Comparison of ENCODE assay signal across 25 cellular contexts in the genomic region with DNA sequence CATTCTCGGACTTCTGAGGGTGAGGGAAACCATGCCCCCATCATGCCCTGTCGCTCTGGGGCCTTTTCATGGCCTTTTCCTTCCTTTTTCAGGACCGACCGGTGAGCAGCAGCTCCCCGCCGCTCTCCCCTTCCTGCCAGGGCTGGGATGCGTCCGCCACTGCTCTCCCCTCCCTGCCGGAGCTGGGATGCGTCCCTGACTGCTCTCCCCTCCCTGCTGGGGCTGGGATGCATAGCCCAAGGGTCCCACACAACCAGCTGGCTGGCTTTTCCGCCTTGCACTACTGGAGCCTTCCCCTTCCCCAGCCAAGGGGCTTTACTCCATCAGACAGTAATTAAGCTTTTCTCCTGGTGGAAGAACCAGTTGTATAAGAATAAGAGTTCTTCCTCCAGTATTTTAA.
A peak's percentile ranks its signal among the peaks of the same experiment; 100 is the strongest.
DNase-seq lines count a peak whose midpoint lies in the region; ATAC-seq, FAIRE-seq and TF ChIP-seq lines count a peak whose summit lies in the region.
"Had no signal": no experiment of that assay in that cellular context is flagged by ENCODE, and none has a peak within 500 bp of the region (broad histone marks: within the 10 kb centered on the region; RNA-seq: fewer than 3 reads in every experiment).

No MANE protein-coding gene starts in this region.

- peak overlapping the region in 2 of 3 experiments; percentile 12 to 22; a peak in 5 of 7 replicates for H3K27ac Mint-ChIP-seq in H9
- no peak overlapping the region for H3K27ac Mint-ChIP-seq in CD4-positive, alpha-beta T cell
- H3K27ac Mint-ChIP-seq: CD8-positive, alpha-beta T cell had no signal

- no peak overlapping the region for H4K91ac ChIP-seq in H9 (ENCODE audit: insufficient read length, low read depth, low read length)
- H4K91ac ChIP-seq in H1 (replicated peaks; ENCODE audit: insufficient read length, low read length), result no peak overlapping the region
- no peak overlapping the region for H4K91ac ChIP-seq in trophoblast cell (ENCODE audit: low read depth, low read length)

- peaks cover 29% of the 10 kb centered on the region in 2 experiments for H3K4me1 Mint-ChIP-seq in H9
- H3K4me1 Mint-ChIP-seq in CD4-positive, alpha-beta T cell (ENCODE audit: low read depth), result no peaks in the 10 kb centered on the region

- H3K4me1 ChIP-seq in H9 (ENCODE audit: insufficient read depth, low read length), result no peaks in the 10 kb centered on the region
- peaks cover 0 to 10% (median 1%) of the 10 kb centered on the region in 4 experiments; a peak in 4 of 7 replicates for H3K4me1 ChIP-seq in H1 (replicated peaks in 1 of 4; ENCODE audit: control insufficient read depth in 3 of 4, insufficient read depth in 4 of 4, low read length in 3 of 4)
- peaks cover 19% of the 10 kb centered on the region; the same call in 1 of the 2 replicates for H3K4me1 ChIP-seq in iPS-20b (ENCODE audit: insufficient read depth, low read length)
- peaks cover 8 to 11% of the 10 kb centered on the region in 2 experiments for H3K4me1 ChIP-seq in trophoblast cell (ENCODE audit: control insufficient read depth in 1 of 2, insufficient read depth in 2 of 2, low read length in 2 of 2)
- H3K4me1 ChIP-seq in suprapubic skin, result no peaks in the 10 kb centered on the region
- H3K4me1 ChIP-seq: A549, Peyer's patch had no signal

- H3K14ac ChIP-seq in H9 (ENCODE audit: insufficient read depth, low read length) (no peak overlapping the region), H1 (ENCODE audit: insufficient read length) (no peak overlapping the region), trophoblast cell (ENCODE audit: low read length) (peak overlapping the region; percentile 31)

- ATAC-seq in CD4-positive, alpha-beta T cell (ENCODE audit: poor library complexity), result no peak
- ATAC-seq: A549; CD8-positive, alpha-beta T cell; K562 had no signal

- H3K27ac ChIP-seq in H9 (ENCODE audit: insufficient read length, low read depth, low read length), result no peak overlapping the region
- H3K27ac ChIP-seq in H1 (ENCODE audit: low read depth, low read length), result no peak overlapping the region
- H3K27ac ChIP-seq in iPS-20b (ENCODE audit: low read length), result no peak overlapping the region
- H3K27ac ChIP-seq in trophoblast cell (ENCODE audit: low read depth, low read length), result no peak overlapping the region
- no peak overlapping the region for H3K27ac ChIP-seq in CD4-positive, alpha-beta T cell (ENCODE audit: low read depth, low read length)
- no peak overlapping the region for H3K27ac ChIP-seq in suprapubic skin
- H3K27ac ChIP-seq: A549, Peyer's patch had no signal

- no peak for TF ChIP-seq CTCF in H9 (conservative IDR thresholded peaks at IDR 0.05)
- TF ChIP-seq CTCF in H1 (IDR thresholded peaks at IDR 0.05; ENCODE audit: control extremely low read depth in 1 of 3, insufficient read depth in 1 of 3, low read depth in 1 of 3, low read length in 3 of 3), result no peak
- TF ChIP-seq CTCF in CD4-positive, alpha-beta T cell (IDR thresholded peaks at IDR 0.05), result no peak
- TF ChIP-seq CTCF in suprapubic skin (IDR thresholded peaks at IDR 0.05), result no peak

- peaks cover 24 to 27% of the 10 kb centered on the region in 2 experiments for H3K9me3 Mint-ChIP-seq in H9
- peaks cover 6% of the 10 kb centered on the region for H3K9me3 Mint-ChIP-seq in CD4-positive, alpha-beta T cell

- H2BK12ac ChIP-seq in H9 (ENCODE audit: insufficient read length, low read depth, low read length), result no peak overlapping the region
- H2BK12ac ChIP-seq in H1 (ENCODE audit: low read depth, low read length), result 0 out of 2 replicates have a peak overlapping the region, but pooled peaks have one; percentile 53
- H2BK12ac ChIP-seq in trophoblast cell (ENCODE audit: low read length), result peak overlapping the region; percentile 46

- TF ChIP-seq POLR2A in H1 (IDR thresholded peaks at IDR 0.05; ENCODE audit: control extremely low read depth in 1 of 2, low read depth in 2 of 2, low read length in 2 of 2), result no peak
- no peak for TF ChIP-seq POLR2A in suprapubic skin (IDR thresholded peaks at IDR 0.05)

- H3K36me3 Mint-ChIP-seq in H9 (ENCODE audit: insufficient read depth in 1 of 3, low read depth in 3 of 3), result peaks cover 11 to 32% (median 21%) of the 10 kb centered on the region in 3 experiments
- H3K36me3 Mint-ChIP-seq in CD4-positive, alpha-beta T cell (ENCODE audit: low read depth), result no peaks in the 10 kb centered on the region
- H3K36me3 Mint-ChIP-seq: CD8-positive, alpha-beta T cell had no signal

- H3T11ph ChIP-seq in H9 (ENCODE audit: low read length), result no peak overlapping the region

- H4K8ac ChIP-seq in H9 (replicated peaks; ENCODE audit: insufficient read length, low read depth, low read length) (no peak overlapping the region), H1 (ENCODE audit: extremely low read depth, insufficient read depth, low read length) (no peak overlapping the region), trophoblast cell (ENCODE audit: low read depth, low read length) (peak overlapping the region; percentile 7)

- no peak overlapping the region for H3K18ac ChIP-seq in H9 (ENCODE audit: insufficient read length, low read depth, low read length)
- H3K18ac ChIP-seq in H1 (ENCODE audit: extremely low read depth, low read length), result peak overlapping the region; percentile 48; the same call in 1 of the 2 replicates
- H3K18ac ChIP-seq in trophoblast cell (ENCODE audit: low read length), result peak overlapping the region; percentile 6

- no peak overlapping the region for H2BK20ac ChIP-seq in H9 (ENCODE audit: low read depth, low read length, poor library complexity, severe bottlenecking)
- H2BK20ac ChIP-seq in H1 (ENCODE audit: low read length), result no peak overlapping the region

- H3K4me2 ChIP-seq in H9 (ENCODE audit: insufficient read depth, insufficient read length, low read length) (no peak overlapping the region), H1 (ENCODE audit: insufficient read depth in 1 of 2, low read depth in 2 of 2, low read length in 2 of 2) (peak overlapping the region in 1 of 2 experiments; percentile 32; a peak in 2 of 4 replicates), trophoblast cell (ENCODE audit: low read length) (peak overlapping the region; percentile 17)
- H3K4me2 ChIP-seq: A549 had no signal

- H2BK15ac ChIP-seq in H9 (ENCODE audit: low read depth, low read length), result no peak overlapping the region
- peak overlapping the region; percentile 81; the same call in 1 of the 2 replicates for H2BK15ac ChIP-seq in H1 (ENCODE audit: low read length)

- peaks cover 15% of the 10 kb centered on the region for H3K9me3 ChIP-seq in H9 (ENCODE audit: control insufficient read depth, low read depth, low read length)
- peaks cover 10 to 12% of the 10 kb centered on the region in 2 experiments; a peak in 3 of 4 replicates for H3K9me3 ChIP-seq in H1 (ENCODE audit: insufficient read depth in 2 of 2, low read depth in 1 of 2, low read length in 1 of 2)
- H3K9me3 ChIP-seq in iPS-20b (ENCODE audit: insufficient read depth, low read depth, low read length), result peaks cover 14% of the 10 kb centered on the region
- no peaks in the 10 kb centered on the region for H3K9me3 ChIP-seq in trophoblast cell (ENCODE audit: insufficient read depth, low read depth, low read length)
- H3K9me3 ChIP-seq in CD4-positive, alpha-beta T cell (ENCODE audit: control insufficient read depth, low read length), result peaks cover 4% of the 10 kb centered on the region
- no peaks in the 10 kb centered on the region for H3K9me3 ChIP-seq in suprapubic skin
- H3K9me3 ChIP-seq: A549, Peyer's patch had no signal

- no peaks in the 10 kb centered on the region for H3K79me1 ChIP-seq in H9 (ENCODE audit: insufficient read depth, low read depth, low read length, poor library complexity, severe bottlenecking)
- no peaks in the 10 kb centered on the region for H3K79me1 ChIP-seq in H1 (ENCODE audit: low read depth, low read length)
- peaks cover 6% of the 10 kb centered on the region for H3K79me1 ChIP-seq in trophoblast cell (ENCODE audit: low read length)

- H3K23ac ChIP-seq in H9 (ENCODE audit: insufficient read length, low read depth, low read length) (no peak overlapping the region), H1 (ENCODE audit: insufficient read length) (no peak overlapping the region), trophoblast cell (ENCODE audit: low read length) (no peak overlapping the region)

- CTCF ChIA-PET in H1 (lab: Charles Lee; ENCODE audit: partially characterized antibody), result interaction anchor here (0.7 to 5.3 kb wide), 7 partner anchors 7 to 617 kb away, joined by 3 to 41 read pairs (median 4); no protein-coding TSS in a partner anchor
- CTCF ChIA-PET in CD4-positive, alpha-beta T cell (lab: Charles Lee), result no interaction called here

- no peak overlapping the region for H3K9ac ChIP-seq in H9 (ENCODE audit: extremely low read depth, insufficient read length, low read length)
- no peak overlapping the region for H3K9ac ChIP-seq in H1 (replicated peaks in 1 of 4; ENCODE audit: extremely low read depth in 1 of 4, low read depth in 3 of 4, low read length in 3 of 4)
- peak overlapping the region; percentile 20; the same call in 1 of the 2 replicates for H3K9ac ChIP-seq in iPS-20b (ENCODE audit: low read depth, low read length)
- no peak overlapping the region for H3K9ac ChIP-seq in trophoblast cell (ENCODE audit: low read length)

- intact Hi-C loops in CD4-positive, alpha-beta T cell (cut with DNase I, micrococcal nuclease), result no loop called here

- peak overlapping the region; percentile 48 for H4K12ac ChIP-seq in trophoblast cell (ENCODE audit: low read depth, low read length)

- FAIRE-seq in H1 (lab: Jason Lieb, UNC), result no peak
- FAIRE-seq: A549, GM12892, GM19239, K562 had no signal

- H3K23me2 ChIP-seq in H9 (ENCODE audit: insufficient read length, low read depth, low read length, poor library complexity, severe bottlenecking), result peaks cover 3% of the 10 kb centered on the region
- 0 out of 2 replicates have a peak, but pooled peaks cover 2% of the 10 kb centered on the region for H3K23me2 ChIP-seq in H1 (ENCODE audit: low read depth, low read length)

- no CpG with 5 or more reads among the region's 11 CpGs for WGBS in H9 (ENCODE audit: extremely low coverage, insufficient read length, low lambda C conversion rate)
- 69% methylated on average over 11 of the region's 11 CpGs; no CpG with 5 or more reads in 1 of the 2 experiments for WGBS in H1 (ENCODE audit: extremely low coverage in 1 of 2, insufficient coverage in 1 of 2, insufficient read length in 1 of 2, insufficient replicate concordance in 2 of 2, low coverage in 1 of 2, low lambda C conversion rate in 2 of 2, missing lambda C conversion rate in 1 of 2), 2 experiments
- no CpG with 5 or more reads among the region's 11 CpGs for WGBS in trophoblast cell (ENCODE audit: extremely low coverage, insufficient coverage, insufficient read length)
- 38% methylated on average over 11 of the region's 11 CpGs for WGBS in suprapubic skin

- no peak overlapping the region for H2BK5ac ChIP-seq in H9 (ENCODE audit: insufficient read length, low read length)
- peak overlapping the region; percentile 55; the same call in 1 of the 2 replicates for H2BK5ac ChIP-seq in H1 (ENCODE audit: low read depth, low read length)
- no peak overlapping the region for H2BK5ac ChIP-seq in trophoblast cell (ENCODE audit: low read depth, low read length, poor library complexity)

- H3K56ac ChIP-seq in H9 (ENCODE audit: insufficient read length, low read depth, low read length) (no peak overlapping the region), H1 (replicated peaks; ENCODE audit: insufficient read length, low read depth, low read length) (no peak overlapping the region)

- no peaks in the 10 kb centered on the region for H3K79me2 ChIP-seq in H9 (ENCODE audit: insufficient read depth, low read length)
- no peaks in the 10 kb centered on the region for H3K79me2 ChIP-seq in H1 (ENCODE audit: control insufficient read depth in 1 of 2, insufficient read depth in 2 of 2, low read length in 2 of 2)
- H3K79me2 ChIP-seq in trophoblast cell (ENCODE audit: control insufficient read depth, insufficient read depth, low read length, poor library complexity), result no peaks in the 10 kb centered on the region

- H3K36me3 ChIP-seq in H1 (ENCODE audit: control insufficient read depth in 2 of 4, insufficient read depth in 4 of 4, low read length in 3 of 4) (no peaks in the 10 kb centered on the region; a peak in 1 of 8 replicates), iPS-20b (ENCODE audit: insufficient read depth, low read depth, low read length) (no peaks in the 10 kb centered on the region), trophoblast cell (ENCODE audit: control insufficient read depth in 1 of 2, insufficient read depth in 2 of 2, low read length in 2 of 2) (no peaks in the 10 kb centered on the region), suprapubic skin (no peaks in the 10 kb centered on the region)
- H3K36me3 ChIP-seq: Peyer's patch had no signal

- DNase-seq in H9 (peak; percentile 69), H1 (ENCODE audit: low read depth in 1 of 2, low spot score in 2 of 2) (no peak), trophoblast cell (no peak), mucosa of gallbladder (ENCODE audit: low spot score) (no peak), NCI-H1048 (lab: John Stamatoyannopoulos, UW) (no peak), suprapubic skin (ENCODE audit: low spot score in 2 of 2) (no peak)
- DNase-seq in CD4-positive, alpha-beta T cell, result no peak
- DNase-seq: C1 segment of cervical spinal cord; Caco-2; CD8-positive, alpha-beta T cell; EL; HCEC 1CT; Kasumi-1; NCI-H1105 treated with DMSO at 0.1 percent for 48 hours; NCI-H1694; NCI-H2081; NCI-H226; NCI-H510A; Peyer's patch; SHP77 treated with DMSO at 0.1 percent for 48 hours had no signal

- H3K4me3 Mint-ChIP-seq in H9, result no peak overlapping the region; a peak in 1 of 5 replicates
- no peak overlapping the region for H3K4me3 Mint-ChIP-seq in CD4-positive, alpha-beta T cell
- H3K4me3 Mint-ChIP-seq: CD8-positive, alpha-beta T cell had no signal

- no peak overlapping the region for H3K4ac ChIP-seq in H9 (ENCODE audit: low read depth, low read length)
- no peak overlapping the region for H3K4ac ChIP-seq in H1 (replicated peaks; ENCODE audit: insufficient read length, low read depth, low read length)
- H3K4ac ChIP-seq in trophoblast cell (ENCODE audit: low read depth, low read length), result no peak overlapping the region

- H4K20me1 ChIP-seq in H9 (ENCODE audit: control insufficient read depth, insufficient read depth, insufficient read length) (no peaks in the 10 kb centered on the region), H1 (replicated peaks in 1 of 2; ENCODE audit: control insufficient read depth in 1 of 2, insufficient read depth in 2 of 2, low read length in 2 of 2) (no peaks in the 10 kb centered on the region)

- H3K27me3 ChIP-seq in H9 (ENCODE audit: insufficient read depth, low read length), result no peaks in the 10 kb centered on the region
- H3K27me3 ChIP-seq in H1 (replicated peaks in 1 of 4; ENCODE audit: control insufficient read depth in 3 of 4, extremely low read depth in 1 of 4, insufficient read depth in 3 of 4, low read length in 3 of 4), result peaks cover 0 to 4% (median 2%) of the 10 kb centered on the region in 4 experiments; a peak in 3 of 7 replicates
- H3K27me3 ChIP-seq in iPS-20b (ENCODE audit: insufficient read depth, low read length), result peaks cover 5% of the 10 kb centered on the region
- no peaks in the 10 kb centered on the region for H3K27me3 ChIP-seq in trophoblast cell (ENCODE audit: insufficient read depth, low read length)
- H3K27me3 ChIP-seq in CD4-positive, alpha-beta T cell (ENCODE audit: control insufficient read depth, insufficient read depth, low read length), result no peaks in the 10 kb centered on the region
- no peaks in the 10 kb centered on the region for H3K27me3 ChIP-seq in suprapubic skin
- H3K27me3 ChIP-seq: Peyer's patch had no signal

- POLR2A ChIA-PET in H1 (lab: Charles Lee; ENCODE audit: partially characterized antibody), result interaction anchor here (1.0 kb wide), 1 partner anchor 9 kb away, joined by 4 read pairs; no protein-coding TSS in a partner anchor
- POLR2A ChIA-PET in CD4-positive, alpha-beta T cell (lab: Charles Lee), result no interaction called here

- H4K5ac ChIP-seq in H9 (ENCODE audit: insufficient read length, low read depth, low read length), result no peak overlapping the region
- no peak overlapping the region for H4K5ac ChIP-seq in H1 (ENCODE audit: insufficient read length, low read depth, low read length)

- no peak overlapping the region for H2BK120ac ChIP-seq in H9 (ENCODE audit: low read depth, low read length, poor library complexity, severe bottlenecking)
- peak overlapping the region; percentile 50 for H2BK120ac ChIP-seq in H1 (replicated peaks; ENCODE audit: low read depth, low read length)
- no peak overlapping the region for H2BK120ac ChIP-seq in trophoblast cell (ENCODE audit: insufficient read depth, low read length, poor library complexity)

- TF ChIP-seq EP300 in H1 (IDR thresholded peaks at IDR 0.05; ENCODE audit: borderline replicate concordance in 1 of 2, low read depth in 2 of 2, low read length in 2 of 2), result no peak
- TF ChIP-seq EP300 in suprapubic skin (IDR thresholded peaks at IDR 0.05), result no peak

- TF ChIP-seq RAD21 in H1 (IDR thresholded peaks at IDR 0.05 in 1 of 2, conservative IDR thresholded peaks at IDR 0.05 in 1 of 2; ENCODE audit: low read depth in 2 of 2, low read length in 2 of 2), result no peak

- H2AK5ac ChIP-seq in H9 (ENCODE audit: insufficient read length, low read length), result no peak overlapping the region
- no peak overlapping the region for H2AK5ac ChIP-seq in H1 (ENCODE audit: low read depth, low read length)
- no peak overlapping the region for H2AK5ac ChIP-seq in trophoblast cell (ENCODE audit: low read length)

- H3K4me3 ChIP-seq in H1 (ENCODE audit: extremely low read depth in 1 of 4, insufficient read depth in 2 of 4, low read depth in 3 of 4, low read length in 4 of 4) (no peak overlapping the region), iPS-20b (ENCODE audit: low read length) (peak overlapping the region; percentile 38; the same call in 1 of the 2 replicates), trophoblast cell (ENCODE audit: low read depth, low read length) (no peak overlapping the region), suprapubic skin (no peak overlapping the region)
- H3K4me3 ChIP-seq: A549, K562, Peyer's patch had no signal

- peak overlapping the region; percentile 36 for H2AFZ ChIP-seq in H9 (ENCODE audit: low read length)
- peak overlapping the region; percentile 79 for H2AFZ ChIP-seq in H1 (ENCODE audit: low read length)
- no peak overlapping the region for H2AFZ ChIP-seq in trophoblast cell (ENCODE audit: insufficient read depth, low read length, poor library complexity)

- H3K27me3 Mint-ChIP-seq in H9 (ENCODE audit: low read depth), result peaks cover 12% of the 10 kb centered on the region
- peaks cover 9% of the 10 kb centered on the region for H3K27me3 Mint-ChIP-seq in CD4-positive, alpha-beta T cell
